In the genomic region with DNA sequence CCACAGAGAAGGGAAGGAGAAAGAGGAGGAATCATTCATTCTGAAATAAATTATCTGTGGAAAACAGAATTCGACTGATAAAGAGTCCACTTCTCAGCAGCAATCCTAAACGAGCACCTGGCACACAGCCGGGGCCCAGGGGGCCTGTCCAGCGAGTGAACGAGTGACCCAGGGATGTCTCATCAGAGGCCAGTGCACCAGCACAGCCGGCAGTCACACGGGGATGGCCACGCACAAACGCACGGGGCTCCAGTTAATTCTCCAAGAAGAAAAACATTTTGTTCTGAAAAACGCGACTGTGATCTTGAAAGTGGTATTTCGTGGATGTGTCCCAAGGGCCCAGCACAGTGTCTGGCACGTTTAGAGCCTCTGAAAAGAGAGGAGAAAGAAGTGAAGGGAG, we compare ENCODE assay signal across 16 cellular contexts.
DNase-seq lines count a peak whose midpoint lies in the region; TF ChIP-seq lines count a peak whose summit lies in the region.
"Had no signal": no experiment of that assay in that cellular context is flagged by ENCODE, and none has a peak within 500 bp of the region (broad histone marks: within the 10 kb centered on the region; RNA-seq: fewer than 3 reads in every experiment).

No MANE protein-coding gene starts in this region.

- no peak overlapping the region for H3K4me3 Mint-ChIP-seq in type B pancreatic cell
- H3K4me3 Mint-ChIP-seq: CD4-positive, alpha-beta T cell; GM23338; H9 had no signal

- no peak overlapping the region for H2BK120ac ChIP-seq in neuronal stem cell (ENCODE audit: low read depth, low read length)

- H3K9ac ChIP-seq in neuronal stem cell (ENCODE audit: low read depth, low read length, poor library complexity): no peak overlapping the region

- no peak overlapping the region for H2AFZ ChIP-seq in neuronal stem cell (ENCODE audit: low read length)
- H2AFZ ChIP-seq: GM23338 had no signal

- H3K27ac ChIP-seq in neuronal stem cell (replicated peaks; ENCODE audit: low read length): no peak overlapping the region

- H3K4me1 Mint-ChIP-seq in type B pancreatic cell (ENCODE audit: unreplicated experiment): peaks cover 11% of the 10 kb centered on the region

- no CpG with 5 or more reads among the region's 14 CpGs for WGBS in neuronal stem cell (ENCODE audit: extremely low coverage in 2 of 2, insufficient read length in 2 of 2, insufficient replicate concordance in 1 of 2), 2 donors

- H4K91ac ChIP-seq in neuronal stem cell (ENCODE audit: low read depth, low read length, poor library complexity): no peak overlapping the region

- H3K27ac Mint-ChIP-seq in type B pancreatic cell: no peak overlapping the region
- H3K27ac Mint-ChIP-seq: CD4-positive, alpha-beta T cell; GM23338; H9 had no signal

- no peak overlapping the region for H2BK5ac ChIP-seq in neuronal stem cell (ENCODE audit: low read length)

- H3K4me3 ChIP-seq in neuronal stem cell (ENCODE audit: low read length in 2 of 2): no peak overlapping the region
- H3K4me3 ChIP-seq: GM23338 had no signal

- H3K9me3 Mint-ChIP-seq in type B pancreatic cell: no peaks in the 10 kb centered on the region
- H3K9me3 Mint-ChIP-seq: CD4-positive, alpha-beta T cell had no signal

- no peak for TF ChIP-seq CTCF in type B pancreatic cell (conservative IDR thresholded peaks at IDR 0.05)

- no peaks in the 10 kb centered on the region for H3K79me1 ChIP-seq in neuronal stem cell (ENCODE audit: low read depth, low read length)

- peaks cover 0 to 9% of the 10 kb centered on the region in 2 donors for H3K4me1 ChIP-seq in neuronal stem cell (ENCODE audit: control insufficient read depth in 2 of 2, insufficient read depth in 1 of 2, low read depth in 1 of 2, low read length in 2 of 2)

- H3K36me3 Mint-ChIP-seq in type B pancreatic cell: no peaks in the 10 kb centered on the region

- H3K27me3 Mint-ChIP-seq in type B pancreatic cell: peaks cover 75% of the 10 kb centered on the region

- no peaks in the 10 kb centered on the region for H3K36me3 ChIP-seq in neuronal stem cell (replicated peaks in 1 of 2; ENCODE audit: control insufficient read depth in 2 of 2, insufficient read depth in 2 of 2, low read length in 2 of 2)

- DNase-seq in activated effector memory CD4-positive, alpha-beta T cell treated with anti-CD3 and anti-CD28 coated beads, Interleukin-2, amount 50 U/mL, for 16 hours: peak; percentile 28
- DNase-seq in activated effector memory CD4-positive, alpha-beta T cell treated with Interleukin-2 at 50 U/mL for 16 hours: no peak
- DNase-seq in ecto neural progenitor cell (ENCODE audit: low spot score) (peak; percentile 44), neuronal stem cell (ENCODE audit: low spot score) (no peak), type B pancreatic cell (ENCODE audit: extremely low spot score, unreplicated experiment) (peak; percentile 45), DMS114 treated with DMSO at 0.1 percent for 48 hours (lab: John Stamatoyannopoulos, UW; ENCODE audit: unreplicated experiment) (no peak), NCI-H2171 treated with DMSO at 0.1 percent for 48 hours (lab: John Stamatoyannopoulos, UW) (no peak)
- DNase-seq: 8988T; C1 segment of cervical spinal cord; Calu3; CD4-positive, alpha-beta T cell; DMS 273 treated with DMSO at 0.1 percent for 48 hours; DMS79 treated with DMSO at 0.1 percent for 48 hours; EL; H9 had no signal

- peaks cover 7 to 70% (median 36%) of the 10 kb centered on the region in 3 experiments for H3K27me3 ChIP-seq in neuronal stem cell (ENCODE audit: control insufficient read depth in 3 of 3, insufficient read depth in 3 of 3, low read depth in 1 of 3, low read length in 3 of 3)

- no peak overlapping the region for H4K8ac ChIP-seq in neuronal stem cell (ENCODE audit: low read depth, low read length)

- no peak overlapping the region for H2BK12ac ChIP-seq in neuronal stem cell (ENCODE audit: low read length)

- no peak overlapping the region for H3K4ac ChIP-seq in neuronal stem cell (ENCODE audit: low read length)

- H3K14ac ChIP-seq in neuronal stem cell (ENCODE audit: low read length): no peak overlapping the region

- H2AK5ac ChIP-seq in neuronal stem cell (ENCODE audit: low read depth, low read length): no peak overlapping the region

- H3K18ac ChIP-seq in neuronal stem cell (ENCODE audit: low read length): peak overlapping the region; percentile 73

- H2BK15ac ChIP-seq in neuronal stem cell (ENCODE audit: low read length): no peak overlapping the region

- H3K9me3 ChIP-seq in neuronal stem cell (replicated peaks in 1 of 2; ENCODE audit: control insufficient read depth in 2 of 2, insufficient read depth in 1 of 2, low read depth in 1 of 2, low read length in 2 of 2): peaks cover 0 to 12% of the 10 kb centered on the region in 2 donors

- H3K4me2 ChIP-seq in neuronal stem cell (ENCODE audit: insufficient read depth, low read length, poor library complexity, severe bottlenecking): no peak overlapping the region
- H3K4me2 ChIP-seq: GM23338 had no signal

- no peak overlapping the region for H3K23ac ChIP-seq in neuronal stem cell (ENCODE audit: low read depth, low read length, poor library complexity)

Comparison
In these comparisons a context has a peak if more than half of its experiments do, and no peak if none do; other contexts are left out.
1. DNase-seq: peak in activated effector memory CD4-positive, alpha-beta T cell treated with anti-CD3 and anti-CD28 coated beads, Interleukin-2, amount 50 U/mL, for 16 hours (single experiment), ecto neural progenitor cell (single experiment) and type B pancreatic cell (single experiment); none in activated effector memory CD4-positive, alpha-beta T cell treated with Interleukin-2 at 50 U/mL for 16 hours (single experiment), neuronal stem cell (single experiment), DMS114 treated with DMSO at 0.1 percent for 48 hours (single experiment) and NCI-H2171 treated with DMSO at 0.1 percent for 48 hours (single experiment).